Comparison of ENCODE assay signal across 13 cellular contexts in the genomic region with DNA sequence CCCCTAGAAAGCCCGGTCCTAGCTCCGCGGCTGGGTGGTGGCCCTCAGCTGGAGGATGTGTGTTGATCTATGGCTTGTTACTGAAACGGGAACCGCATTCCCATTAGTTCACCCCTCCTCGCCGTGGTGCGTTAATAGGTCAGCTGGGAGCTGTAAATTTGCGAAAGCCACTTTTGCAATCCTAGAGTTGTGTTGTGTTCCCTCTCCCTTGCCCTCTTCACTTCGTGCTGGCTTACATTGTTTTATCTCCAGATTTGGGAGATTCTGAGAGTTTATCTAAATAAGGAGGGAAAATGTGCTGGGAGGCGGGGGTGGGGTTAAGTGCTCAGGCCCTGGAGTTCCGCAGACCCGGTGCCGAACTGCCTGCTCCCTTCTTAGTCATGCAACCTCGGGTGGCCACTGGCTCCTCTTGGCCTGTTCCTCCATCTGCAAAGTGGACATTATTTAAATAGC.
DNase-seq lines count a peak whose midpoint lies in the region; ATAC-seq and TF ChIP-seq lines count a peak whose summit lies in the region.
"Had no signal": no experiment of that assay in that cellular context is flagged by ENCODE, and none has a peak within 500 bp of the region (broad histone marks: within the 10 kb centered on the region; RNA-seq: fewer than 3 reads in every experiment).

No MANE protein-coding gene starts in this region.

- no peaks in the 10 kb centered on the region for H3K4me1 ChIP-seq in HEK293 (ENCODE audit: control insufficient read depth, insufficient read depth, low read length)
- H3K4me1 ChIP-seq in spleen: peaks cover 0 to 12% (median 0%) of the 10 kb centered on the region in 6 donors
- H3K4me1 ChIP-seq: foreskin keratinocyte had no signal

- H3K27ac ChIP-seq in HEK293 (ENCODE audit: extremely low read depth, low read depth, low read length) (no peak overlapping the region), spleen (peak overlapping the region in 5 of 8 donors; percentile 22 to 68 (median 55))
- H3K27ac ChIP-seq: foreskin keratinocyte had no signal

- TF ChIP-seq CTCF in HEK293 (tag by site-specific recombination; IDR thresholded peaks at IDR 0.05) (no peak), spleen (IDR thresholded peaks at IDR 0.05 in 8 of 11, conservative IDR thresholded peaks at IDR 0.05 in 3 of 11) (no peak)

- no peak overlapping the region for H3K4me3 ChIP-seq in HEK293 (ENCODE audit: low read depth, low read length)
- no peak overlapping the region for H3K4me3 ChIP-seq in spleen

- no peak for TF ChIP-seq POLR2A in spleen (IDR thresholded peaks at IDR 0.05)

- POLR2A ChIA-PET in HEK293 (lab: Yijun Ruan, JAX): interaction anchor here (0.6 kb wide), 1 partner anchor 30 kb away, joined by 3 read pairs; no protein-coding TSS in a partner anchor

- H3K36me3 ChIP-seq in HEK293 (ENCODE audit: control insufficient read depth in 2 of 2, insufficient read depth in 1 of 2, low read length in 2 of 2) (no peaks in the 10 kb centered on the region), spleen (no peaks in the 10 kb centered on the region)

- WGBS in spleen, 5 donors: 23 to 29% (median 26%) methylated on average over 12 to 15 of the region's 15 CpGs

- CTCF ChIA-PET in HEK293 (lab: Yijun Ruan, JAX): interaction anchor here (0.7 to 2.4 kb wide), 2 partner anchors 8 to 449 kb away, joined by 3 to 15 read pairs; no protein-coding TSS in a partner anchor

- H3K9me3 ChIP-seq in HEK293 (ENCODE audit: control insufficient read depth, insufficient read depth, low read depth, low read length) (no peaks in the 10 kb centered on the region), spleen (no peaks in the 10 kb centered on the region)

- peaks cover 0 to 97% (median 26%) of the 10 kb centered on the region in 7 donors for H3K27me3 ChIP-seq in spleen (replicated peaks in 1 of 7)

- intact Hi-C loops in spleen (cut with DNase I; ENCODE audit: low total_unique reads): no loop called here

- DNase-seq in amniotic epithelial cell (ENCODE audit: low read depth): peak; percentile 73
- no peak for DNase-seq in left lobe of liver (ENCODE audit: low spot score)
- DNase-seq in spleen: no peak
- no peak for DNase-seq in NK-92 treated with Interleukin-12 subunit alpha and Interleukin-12 subunit beta, amount 100 ng/mL, for 24 hours (lab: John Stamatoyannopoulos, UW)
- no peak for DNase-seq in LoVo (ENCODE audit: low spot score)
- DNase-seq: activated CD8-positive, alpha-beta memory T cell treated with anti-CD3 and anti-CD28 coated beads, Interleukin-2, amount 50 U/mL, for 48 hours; foreskin keratinocyte; NCI-H774; stimulated activated CD4-positive, alpha-beta T cell treated with anti-CD3 and anti-CD28 coated beads, Interleukin-4, amount 100 ng/mL, for 1 hour; T-helper 9 cell had no signal

- ATAC-seq in left lobe of liver (peak; percentile 33), HG02623 (IDR thresholded peaks at IDR 0.05; ENCODE audit: unreplicated experiment) (no peak), HG03469 (IDR thresholded peaks at IDR 0.05; ENCODE audit: unreplicated experiment) (no peak)

TF ChIP-seq in HEK293, 187 proteins besides CTCF, POLR2A, EP300 and RAD21 (continues in another document):
- TF ChIP-seq, protein P1, sequence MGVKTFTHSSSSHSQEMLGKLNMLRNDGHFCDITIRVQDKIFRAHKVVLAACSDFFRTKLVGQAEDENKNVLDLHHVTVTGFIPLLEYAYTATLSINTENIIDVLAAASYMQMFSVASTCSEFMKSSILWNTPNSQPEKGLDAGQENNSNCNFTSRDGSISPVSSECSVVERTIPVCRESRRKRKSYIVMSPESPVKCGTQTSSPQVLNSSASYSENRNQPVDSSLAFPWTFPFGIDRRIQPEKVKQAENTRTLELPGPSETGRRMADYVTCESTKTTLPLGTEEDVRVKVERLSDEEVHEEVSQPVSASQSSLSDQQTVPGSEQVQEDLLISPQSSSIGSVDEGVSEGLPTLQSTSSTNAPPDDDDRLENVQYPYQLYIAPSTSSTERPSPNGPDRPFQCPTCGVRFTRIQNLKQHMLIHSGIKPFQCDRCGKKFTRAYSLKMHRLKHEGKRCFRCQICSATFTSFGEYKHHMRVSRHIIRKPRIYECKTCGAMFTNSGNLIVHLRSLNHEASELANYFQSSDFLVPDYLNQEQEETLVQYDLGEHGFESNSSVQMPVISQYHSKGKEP (tag by site-specific recombination; IDR thresholded peaks at IDR 0.05): 0 out of 2 replicates have a peak, but pooled peaks have one; percentile 10
- TF ChIP-seq, protein P2, sequence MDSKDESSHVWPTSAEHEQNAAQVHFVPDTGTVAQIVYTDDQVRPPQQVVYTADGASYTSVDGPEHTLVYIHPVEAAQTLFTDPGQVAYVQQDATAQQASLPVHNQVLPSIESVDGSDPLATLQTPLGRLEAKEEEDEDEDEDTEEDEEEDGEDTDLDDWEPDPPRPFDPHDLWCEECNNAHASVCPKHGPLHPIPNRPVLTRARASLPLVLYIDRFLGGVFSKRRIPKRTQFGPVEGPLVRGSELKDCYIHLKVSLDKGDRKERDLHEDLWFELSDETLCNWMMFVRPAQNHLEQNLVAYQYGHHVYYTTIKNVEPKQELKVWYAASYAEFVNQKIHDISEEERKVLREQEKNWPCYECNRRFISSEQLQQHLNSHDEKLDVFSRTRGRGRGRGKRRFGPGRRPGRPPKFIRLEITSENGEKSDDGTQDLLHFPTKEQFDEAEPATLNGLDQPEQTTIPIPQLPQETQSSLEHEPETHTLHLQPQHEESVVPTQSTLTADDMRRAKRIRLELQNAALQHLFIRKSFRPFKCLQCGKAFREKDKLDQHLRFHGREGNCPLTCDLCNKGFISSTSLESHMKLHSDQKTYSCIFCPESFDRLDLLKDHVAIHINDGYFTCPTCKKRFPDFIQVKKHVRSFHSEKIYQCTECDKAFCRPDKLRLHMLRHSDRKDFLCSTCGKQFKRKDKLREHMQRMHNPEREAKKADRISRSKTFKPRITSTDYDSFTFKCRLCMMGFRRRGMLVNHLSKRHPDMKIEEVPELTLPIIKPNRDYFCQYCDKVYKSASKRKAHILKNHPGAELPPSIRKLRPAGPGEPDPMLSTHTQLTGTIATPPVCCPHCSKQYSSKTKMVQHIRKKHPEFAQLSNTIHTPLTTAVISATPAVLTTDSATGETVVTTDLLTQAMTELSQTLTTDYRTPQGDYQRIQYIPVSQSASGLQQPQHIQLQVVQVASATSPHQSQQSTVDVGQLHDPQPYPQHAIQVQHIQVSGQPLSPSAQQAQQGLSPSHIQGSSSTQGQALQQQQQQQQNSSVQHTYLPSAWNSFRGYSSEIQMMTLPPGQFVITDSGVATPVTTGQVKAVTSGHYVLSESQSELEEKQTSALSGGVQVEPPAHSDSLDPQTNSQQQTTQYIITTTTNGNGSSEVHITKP (tag by site-specific recombination; IDR thresholded peaks at IDR 0.05): peak; percentile 60
- TF ChIP-seq ZFP69B (tag by site-specific recombination; IDR thresholded peaks at IDR 0.05): peak; percentile 56; the same call in 1 of the 2 replicates
- no peak for TF ChIP-seq OVOL3 (tag by site-specific recombination; IDR thresholded peaks at IDR 0.05)
- no peak for TF ChIP-seq ZFHX2 (tag by site-specific recombination; conservative IDR thresholded peaks at IDR 0.05)
- no peak for TF ChIP-seq ZNF596 (tag by site-specific recombination; IDR thresholded peaks at IDR 0.05)
- TF ChIP-seq ZBTB17 (tag by site-specific recombination; IDR thresholded peaks at IDR 0.05): peak; percentile 35; the same call in 1 of the 2 replicates
- TF ChIP-seq ZNF2 (tag by site-specific recombination; IDR thresholded peaks at IDR 0.05): no peak
- TF ChIP-seq, protein P3, sequence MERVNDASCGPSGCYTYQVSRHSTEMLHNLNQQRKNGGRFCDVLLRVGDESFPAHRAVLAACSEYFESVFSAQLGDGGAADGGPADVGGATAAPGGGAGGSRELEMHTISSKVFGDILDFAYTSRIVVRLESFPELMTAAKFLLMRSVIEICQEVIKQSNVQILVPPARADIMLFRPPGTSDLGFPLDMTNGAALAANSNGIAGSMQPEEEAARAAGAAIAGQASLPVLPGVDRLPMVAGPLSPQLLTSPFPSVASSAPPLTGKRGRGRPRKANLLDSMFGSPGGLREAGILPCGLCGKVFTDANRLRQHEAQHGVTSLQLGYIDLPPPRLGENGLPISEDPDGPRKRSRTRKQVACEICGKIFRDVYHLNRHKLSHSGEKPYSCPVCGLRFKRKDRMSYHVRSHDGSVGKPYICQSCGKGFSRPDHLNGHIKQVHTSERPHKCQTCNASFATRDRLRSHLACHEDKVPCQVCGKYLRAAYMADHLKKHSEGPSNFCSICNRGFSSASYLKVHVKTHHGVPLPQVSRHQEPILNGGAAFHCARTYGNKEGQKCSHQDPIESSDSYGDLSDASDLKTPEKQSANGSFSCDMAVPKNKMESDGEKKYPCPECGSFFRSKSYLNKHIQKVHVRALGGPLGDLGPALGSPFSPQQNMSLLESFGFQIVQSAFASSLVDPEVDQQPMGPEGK (tag by site-specific recombination; IDR thresholded peaks at IDR 0.05): peak; percentile 4; the same call in 1 of the 2 replicates
- no peak for TF ChIP-seq ZNF146 (tag by site-specific recombination; IDR thresholded peaks at IDR 0.05)
- peak; percentile 12; the same call in 1 of the 2 replicates for TF ChIP-seq IKZF3 (tag by site-specific recombination; IDR thresholded peaks at IDR 0.05)
- TF ChIP-seq, protein P4, sequence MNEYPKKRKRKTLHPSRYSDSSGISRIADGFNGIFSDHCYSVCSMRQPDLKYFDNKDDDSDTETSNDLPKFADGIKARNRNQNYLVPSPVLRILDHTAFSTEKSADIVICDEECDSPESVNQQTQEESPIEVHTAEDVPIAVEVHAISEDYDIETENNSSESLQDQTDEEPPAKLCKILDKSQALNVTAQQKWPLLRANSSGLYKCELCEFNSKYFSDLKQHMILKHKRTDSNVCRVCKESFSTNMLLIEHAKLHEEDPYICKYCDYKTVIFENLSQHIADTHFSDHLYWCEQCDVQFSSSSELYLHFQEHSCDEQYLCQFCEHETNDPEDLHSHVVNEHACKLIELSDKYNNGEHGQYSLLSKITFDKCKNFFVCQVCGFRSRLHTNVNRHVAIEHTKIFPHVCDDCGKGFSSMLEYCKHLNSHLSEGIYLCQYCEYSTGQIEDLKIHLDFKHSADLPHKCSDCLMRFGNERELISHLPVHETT (tag by site-specific recombination; IDR thresholded peaks at IDR 0.05): no peak
- peak; percentile 62; the same call in 1 of the 2 replicates for TF ChIP-seq ZNF341 (tag by site-specific recombination; IDR thresholded peaks at IDR 0.05; ENCODE audit: low read depth)
- TF ChIP-seq, protein P5, sequence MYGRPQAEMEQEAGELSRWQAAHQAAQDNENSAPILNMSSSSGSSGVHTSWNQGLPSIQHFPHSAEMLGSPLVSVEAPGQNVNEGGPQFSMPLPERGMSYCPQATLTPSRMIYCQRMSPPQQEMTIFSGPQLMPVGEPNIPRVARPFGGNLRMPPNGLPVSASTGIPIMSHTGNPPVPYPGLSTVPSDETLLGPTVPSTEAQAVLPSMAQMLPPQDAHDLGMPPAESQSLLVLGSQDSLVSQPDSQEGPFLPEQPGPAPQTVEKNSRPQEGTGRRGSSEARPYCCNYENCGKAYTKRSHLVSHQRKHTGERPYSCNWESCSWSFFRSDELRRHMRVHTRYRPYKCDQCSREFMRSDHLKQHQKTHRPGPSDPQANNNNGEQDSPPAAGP (tag by site-specific recombination; IDR thresholded peaks at IDR 0.05): 0 out of 2 replicates have a peak, but pooled peaks have one; percentile 16
